8 cellular contexts compared by ENCODE assay signal in genomic region chr12:65169311-65170244, GRCh38. TPM values are rescaled to one million over a fixed set of nuclear protein-coding genes. Genes with fewer than 3 reads are reported as not detected.
DNase-seq lines count a peak whose midpoint lies in the region; ATAC-seq and TF ChIP-seq lines count a peak whose summit lies in the region.

Gene LEMD3, plus strand, starts transcription at chr12:65169583. Its CDS starts 14 bp downstream, at chr12:65169597.

- no peaks in the 10 kb centered on the region for H3K36me3 ChIP-seq in mammary epithelial cell (ENCODE audit: insufficient read depth, low read length)
- peaks cover 8% of the 10 kb centered on the region for H3K36me3 ChIP-seq in iPS-20b (ENCODE audit: insufficient read depth, low read depth, low read length)

- H3K27me3 ChIP-seq in mammary epithelial cell (ENCODE audit: insufficient read depth, low read length) (no peaks in the 10 kb centered on the region), iPS-20b (ENCODE audit: insufficient read depth, low read length) (peaks cover 18% of the 10 kb centered on the region)

- DNase-seq in AG08396 (ENCODE audit: low spot score): peak; percentile 94
- DNase-seq in NCI-H2227 treated with DMSO at 0.1 percent for 48 hours (lab: John Stamatoyannopoulos, UW): peak; percentile 91
- DNase-seq in mammary epithelial cell: peak; percentile 97

- peak within 1 kb of the TSS; percentile 92 for H3K4me3 ChIP-seq in WI38 (ENCODE audit: low read depth, low read length)
- H3K4me3 ChIP-seq in mammary epithelial cell (replicated peaks in 1 of 3; ENCODE audit: insufficient read depth in 1 of 3, low read depth in 2 of 3, low read length in 3 of 3): peak within 1 kb of the TSS; percentile 63 to 99 (median 97)
- H3K4me3 ChIP-seq in iPS-20b (ENCODE audit: low read length): peak within 1 kb of the TSS; percentile 96
- H3K4me3 ChIP-seq in skin epidermis: peak within 1 kb of the TSS; percentile 88 to 99 (median 96)

- peaks cover 50% of the 10 kb centered on the region for H3K79me2 ChIP-seq in mammary epithelial cell (ENCODE audit: insufficient read depth, low read length)

- dilution Hi-C loops in mammary epithelial cell (cut with HindIII; ENCODE audit: low sequenced_read_pairs): no loop called here

- no TSS peak for BruUV-seq in mammary epithelial cell (replicated peaks; lab: Mats Ljungman, UMichigan)

- ATAC-seq in HG03175 (IDR thresholded peaks at IDR 0.05; ENCODE audit: unreplicated experiment): peak; percentile 93

- in situ Hi-C loops in GM18951 (cut with MboI; ENCODE audit: low sequenced_read_pairs, unreplicated experiment) (no loop called here), mammary epithelial cell (cut with MboI; ENCODE audit: low sequenced_read_pairs in 2 of 2) (no loop called here)

- intact Hi-C loops in mammary epithelial cell (cut with micrococcal nuclease): loop anchor here (1.0 to 2.0 kb wide), 2 partner anchors 63 to 110 kb away; no protein-coding TSS in a partner anchor

- peak within 1 kb of the TSS; percentile 93 for H3K9ac ChIP-seq in mammary epithelial cell (ENCODE audit: insufficient read depth, low read length)
- H3K9ac ChIP-seq in iPS-20b (ENCODE audit: low read depth, low read length): peak within 1 kb of the TSS; percentile 92; the same call in 1 of the 2 replicates

- TF ChIP-seq POLR2A in GM18951 (IDR thresholded peaks at IDR 0.05; ENCODE audit: extremely low read depth, insufficient read depth, insufficient read length): peak; percentile 93

- 2% methylated on average over 44 of the region's 96 CpGs for WGBS in mammary epithelial cell (ENCODE audit: low coverage, missing lambda C conversion rate)

- TF ChIP-seq CTCF in WI38 (IDR thresholded peaks at IDR 0.05; ENCODE audit: low read depth, low read length): no peak
- TF ChIP-seq CTCF in mammary epithelial cell (conservative IDR thresholded peaks at IDR 0.05 in 1 of 2, IDR thresholded peaks at IDR 0.05 in 1 of 2; ENCODE audit: extremely low read depth in 1 of 2, insufficient read depth in 1 of 2, low read depth in 1 of 2, low read length in 2 of 2): peak in 1 of 2 donors; percentile 4

- H2AFZ ChIP-seq in mammary epithelial cell (ENCODE audit: low read depth, low read length): peak within 1 kb of the TSS; percentile 100

- peak within 1 kb of the TSS; percentile 91 for H3K4me2 ChIP-seq in mammary epithelial cell (ENCODE audit: insufficient read depth, low read depth, low read length)

- CTCF ChIA-PET in mammary epithelial cell (lab: Charles Lee; ENCODE audit: low non-redundant PET): interaction anchor here (0.6 kb wide), 1 partner anchor 374 kb away, joined by 5 read pairs; no protein-coding TSS in a partner anchor

- H3K4me1 ChIP-seq in mammary epithelial cell (ENCODE audit: insufficient read depth, low read length) (peaks cover 10% of the 10 kb centered on the region), iPS-20b (ENCODE audit: insufficient read depth, low read length) (peaks cover 5% of the 10 kb centered on the region; the same call in 1 of the 2 replicates)

- H3K9me3 ChIP-seq in mammary epithelial cell (replicated peaks; ENCODE audit: insufficient read depth, low read length): no peaks in the 10 kb centered on the region
- H3K9me3 ChIP-seq in iPS-20b (ENCODE audit: insufficient read depth, low read depth, low read length): no peaks in the 10 kb centered on the region

- H3K27ac ChIP-seq in mammary epithelial cell (ENCODE audit: insufficient read depth, low read depth, low read length) (peak within 1 kb of the TSS; percentile 89), iPS-20b (ENCODE audit: low read length) (no peak within 1 kb of the TSS), skin epidermis (peak within 1 kb of the TSS; percentile 85 to 99 (median 95))

- H4K20me1 ChIP-seq in mammary epithelial cell (ENCODE audit: insufficient read depth, low read length): peaks cover 4% of the 10 kb centered on the region

RNA-seq across cellular contexts. Expression of gene LEMD3, which starts in this region (rescaled TPM):
- total RNA-seq in mammary epithelial cell: 10 to 100 TPM; 31.2 to 47.0 TPM
- polyA plus RNA-seq in mammary epithelial cell: 9.4 TPM
- 12.8 TPM for polyA minus RNA-seq in mammary epithelial cell
